ENCODE assay signal across 20 cellular contexts in the genomic region with DNA sequence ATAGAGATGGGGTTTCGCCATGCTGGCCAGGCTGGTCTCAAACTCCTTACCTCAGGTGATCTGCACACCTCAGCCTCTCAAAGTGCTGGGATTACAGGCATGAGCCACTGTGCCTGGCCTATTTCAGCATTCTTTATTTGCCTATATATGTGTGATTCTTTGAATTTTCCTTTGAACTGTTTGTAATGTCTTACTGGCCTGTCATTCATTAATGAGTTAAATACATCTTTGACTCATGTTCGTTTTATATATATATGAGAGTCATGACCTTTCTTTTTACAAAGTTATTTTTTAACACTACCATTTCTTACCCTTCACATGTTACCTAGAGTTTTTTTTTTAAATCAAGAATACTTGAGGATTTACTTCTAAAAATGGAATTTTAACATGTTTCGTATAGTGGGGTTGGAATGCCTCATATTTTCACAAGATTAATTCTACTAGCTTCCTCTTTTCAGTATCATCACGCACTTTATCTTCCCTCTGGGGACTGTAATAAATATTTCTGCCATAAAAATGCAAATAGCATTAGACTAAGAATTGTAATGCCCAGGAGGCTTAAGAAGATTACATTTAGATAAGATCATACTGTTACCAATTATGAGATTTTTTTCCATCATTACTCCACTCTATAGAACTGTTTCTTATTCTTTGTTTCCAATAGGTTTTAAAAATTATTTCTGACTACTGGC.
A peak's percentile ranks its signal among the peaks of the same experiment; 100 is the strongest.
DNase-seq lines count a peak whose midpoint lies in the region; ATAC-seq and TF ChIP-seq lines count a peak whose summit lies in the region.
"Had no signal": no experiment of that assay in that cellular context is flagged by ENCODE, and none has a peak within 500 bp of the region (broad histone marks: within the 10 kb centered on the region; RNA-seq: fewer than 3 reads in every experiment).

No MANE protein-coding gene starts in this region.

- ATAC-seq in HG02981 (IDR thresholded peaks at IDR 0.05; ENCODE audit: unreplicated experiment): peak; percentile 71
- ATAC-seq: activated CD4-positive, CD25-positive, alpha-beta regulatory T cell treated with anti-CD3 and anti-CD28 coated beads, Interleukin-2, amount 50 U/mL, for 24 hours had no signal

- CTCF ChIA-PET in SK-N-SH (lab: Yijun Ruan, JAX): no interaction called here
- CTCF ChIA-PET in GM10248 (lab: Yijun Ruan, JAX): no interaction called here

- 29% methylated on average over 4 of the region's 4 CpGs for WGBS in SK-N-SH (ENCODE audit: low lambda C conversion rate)

- DNase-seq in NCI-H82 (lab: John Stamatoyannopoulos, UW): peak; percentile 16
- no peak for DNase-seq in NCI-H82 treated with DMSO at 0.1 percent for 48 hours (lab: John Stamatoyannopoulos, UW; ENCODE audit: unreplicated experiment)
- DNase-seq in SK-N-SH: peak; percentile 7
- DNase-seq in renal cortical epithelial cell (ENCODE audit: low read depth): peak; percentile 53
- DNase-seq in GM10248 (ENCODE audit: extremely low spot score): no peak
- no peak for DNase-seq in AG08395 (ENCODE audit: low spot score)
- DNase-seq in activated T-cell treated with anti-CD3 and anti-CD28 coated beads for 4 hours: no peak
- DNase-seq: aorta; caudate nucleus; H9; NCI-H187 treated with DMSO at 0.1 percent for 48 hours; NCI-H345; occipital lobe; stimulated activated CD8-positive, alpha-beta memory T cell treated with anti-CD3 and anti-CD28 coated beads, Interleukin-4, amount 100 ng/mL, for 48 hours; T1000 had no signal

- H3K27me3 ChIP-seq in SK-N-SH (ENCODE audit: insufficient read depth): no peaks in the 10 kb centered on the region
- H3K27me3 ChIP-seq: hepatocyte had no signal

- no peaks in the 10 kb centered on the region for H3K79me2 ChIP-seq in SK-N-SH (ENCODE audit: insufficient read depth)
- H3K79me2 ChIP-seq: hepatocyte had no signal

- H3K27ac ChIP-seq in SK-N-SH (ENCODE audit: low read depth in 2 of 2, low read length in 1 of 2): no peak overlapping the region
- H3K27ac ChIP-seq: 22Rv1, hepatocyte, right atrium auricular region had no signal

- H4K20me1 ChIP-seq in SK-N-SH (ENCODE audit: insufficient read depth): no peaks in the 10 kb centered on the region

- no peaks in the 10 kb centered on the region; the same call in 1 of the 2 replicates for H3K9me3 ChIP-seq in SK-N-SH
- H3K9me3 ChIP-seq: right atrium auricular region had no signal

- TF ChIP-seq RAD21 in SK-N-SH (IDR thresholded peaks at IDR 0.05; ENCODE audit: low read length): no peak

- no peaks in the 10 kb centered on the region for H3K36me3 ChIP-seq in SK-N-SH (replicated peaks in 1 of 2; ENCODE audit: control insufficient read depth in 1 of 2, insufficient read depth in 2 of 2, low read length in 1 of 2)
- H3K36me3 ChIP-seq: right atrium auricular region had no signal

- no peaks in the 10 kb centered on the region for H3F3A ChIP-seq in SK-N-SH (replicated peaks; ENCODE audit: insufficient read depth)

- POLR2A ChIA-PET in SK-N-SH (lab: Yijun Ruan, JAX) (no interaction called here), GM10248 (lab: Yijun Ruan, JAX) (no interaction called here)

- 0 out of 2 replicates have a peak, but pooled peaks cover 4% of the 10 kb centered on the region for H3K9me2 ChIP-seq in SK-N-SH

- TF ChIP-seq CTCF in SK-N-SH (IDR thresholded peaks at IDR 0.05): no peak
- TF ChIP-seq CTCF in GM10248 (IDR thresholded peaks at IDR 0.05; ENCODE audit: control extremely low read depth, extremely low read depth, low read depth, missing control alignments): no peak

- H3K4me2 ChIP-seq in SK-N-SH: no peak overlapping the region
- H3K4me2 ChIP-seq: hepatocyte had no signal

- H2AFZ ChIP-seq in SK-N-SH (ENCODE audit: low read depth): no peak overlapping the region
- H2AFZ ChIP-seq: hepatocyte had no signal

- H3K9ac ChIP-seq in SK-N-SH: no peak overlapping the region

- H3K4me3 ChIP-seq in SK-N-SH (ENCODE audit: low read depth in 2 of 2, low read length in 1 of 2): no peak overlapping the region
- H3K4me3 ChIP-seq: hepatocyte, right atrium auricular region had no signal

- TF ChIP-seq EP300 in SK-N-SH (IDR thresholded peaks at IDR 0.05; ENCODE audit: borderline replicate concordance in 1 of 2, low read depth in 1 of 2, low read length in 1 of 2): peak in 1 of 2 experiments; percentile 11; a peak in 1 of 4 replicates

- H3K4me1 ChIP-seq in SK-N-SH (ENCODE audit: control insufficient read depth in 1 of 2, insufficient read depth in 2 of 2, low read depth in 1 of 2, low read length in 1 of 2): peaks cover 0 to 2% of the 10 kb centered on the region in 2 experiments; a peak in 1 of 4 replicates

TF ChIP-seq in SK-N-SH, 30 proteins besides CTCF, POLR2A, EP300 and RAD21:
- TF ChIP-seq, protein P1, sequence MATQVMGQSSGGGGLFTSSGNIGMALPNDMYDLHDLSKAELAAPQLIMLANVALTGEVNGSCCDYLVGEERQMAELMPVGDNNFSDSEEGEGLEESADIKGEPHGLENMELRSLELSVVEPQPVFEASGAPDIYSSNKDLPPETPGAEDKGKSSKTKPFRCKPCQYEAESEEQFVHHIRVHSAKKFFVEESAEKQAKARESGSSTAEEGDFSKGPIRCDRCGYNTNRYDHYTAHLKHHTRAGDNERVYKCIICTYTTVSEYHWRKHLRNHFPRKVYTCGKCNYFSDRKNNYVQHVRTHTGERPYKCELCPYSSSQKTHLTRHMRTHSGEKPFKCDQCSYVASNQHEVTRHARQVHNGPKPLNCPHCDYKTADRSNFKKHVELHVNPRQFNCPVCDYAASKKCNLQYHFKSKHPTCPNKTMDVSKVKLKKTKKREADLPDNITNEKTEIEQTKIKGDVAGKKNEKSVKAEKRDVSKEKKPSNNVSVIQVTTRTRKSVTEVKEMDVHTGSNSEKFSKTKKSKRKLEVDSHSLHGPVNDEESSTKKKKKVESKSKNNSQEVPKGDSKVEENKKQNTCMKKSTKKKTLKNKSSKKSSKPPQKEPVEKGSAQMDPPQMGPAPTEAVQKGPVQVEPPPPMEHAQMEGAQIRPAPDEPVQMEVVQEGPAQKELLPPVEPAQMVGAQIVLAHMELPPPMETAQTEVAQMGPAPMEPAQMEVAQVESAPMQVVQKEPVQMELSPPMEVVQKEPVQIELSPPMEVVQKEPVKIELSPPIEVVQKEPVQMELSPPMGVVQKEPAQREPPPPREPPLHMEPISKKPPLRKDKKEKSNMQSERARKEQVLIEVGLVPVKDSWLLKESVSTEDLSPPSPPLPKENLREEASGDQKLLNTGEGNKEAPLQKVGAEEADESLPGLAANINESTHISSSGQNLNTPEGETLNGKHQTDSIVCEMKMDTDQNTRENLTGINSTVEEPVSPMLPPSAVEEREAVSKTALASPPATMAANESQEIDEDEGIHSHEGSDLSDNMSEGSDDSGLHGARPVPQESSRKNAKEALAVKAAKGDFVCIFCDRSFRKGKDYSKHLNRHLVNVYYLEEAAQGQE (IDR thresholded peaks at IDR 0.05; ENCODE audit: low read depth, low read length): no peak
- no peak for TF ChIP-seq SIN3A (IDR thresholded peaks at IDR 0.05; ENCODE audit: borderline replicate concordance, low read depth, low read length)
- TF ChIP-seq RCOR1 (IDR thresholded peaks at IDR 0.05; ENCODE audit: low read length): 0 out of 2 replicates have a peak, but pooled peaks have one; percentile 23
- no peak for TF ChIP-seq POLR2AphosphoS5 (IDR thresholded peaks at IDR 0.05; ENCODE audit: low read depth, low read length)

Comparison
In these comparisons a context has a peak if more than half of its experiments do, and no peak if none do; other contexts are left out.
1. DNase-seq: peak in NCI-H82 (single experiment), SK-N-SH (single experiment) and renal cortical epithelial cell (single experiment); none in NCI-H82 treated with DMSO at 0.1 percent for 48 hours (single experiment), GM10248 (single experiment), AG08395 (single experiment) and activated T-cell treated with anti-CD3 and anti-CD28 coated beads for 4 hours (single experiment).